ENCODE assay signal across 29 cellular contexts in genomic region chr12:131756441-131756840, GRCh38.
"Had no signal": no experiment of that assay in that cellular context is flagged by ENCODE, and none has a peak within 500 bp of the region (broad histone marks: within the 10 kb centered on the region; RNA-seq: fewer than 3 reads in every experiment).

No MANE protein-coding gene starts in this region.

- DNase-seq: activated CD4-positive, alpha-beta memory T cell treated with anti-CD3 and anti-CD28 coated beads, Interleukin-2, amount 10 ng/mL, durations not matched to agents 7 days and 5 days; activated CD4-positive, alpha-beta T cell treated with anti-CD3 and anti-CD28 coated beads for 1 hour; activated CD4-positive, alpha-beta T cell treated with anti-CD3 and anti-CD28 coated beads for 4 hours; activated CD4-positive, alpha-beta T cell treated with anti-CD3 and anti-CD28 coated beads, Interleukin-2, amount 10 ng/mL, durations not matched to agents 7 days and 5 days; activated CD4-positive, alpha-beta T cell treated with anti-CD3 and anti-CD28 coated beads, Interleukin-2, amount 50 U/mL, for 4 hours; activated CD8-positive, alpha-beta memory T cell treated with anti-CD3 and anti-CD28 coated beads, Interleukin-2, amount 50 U/mL, for 48 hours; activated gamma-delta T cell; activated naive CD4-positive, alpha-beta T cell; activated naive CD4-positive, alpha-beta T cell treated with anti-CD3 and anti-CD28 coated beads, Interleukin-2, amount 10 ng/mL, durations not matched to agents 7 days and 5 days; activated naive CD8-positive, alpha-beta T cell treated with anti-CD3 and anti-CD28 coated beads, Interleukin-2, amount 10 ng/mL, durations not matched to agents 7 days and 5 days; activated T-cell treated with anti-CD3 and anti-CD28 coated beads for 4 hours; activated T-cell treated with anti-CD3 and anti-CD28 coated beads, Interleukin-2, amount 50 U/mL, for 48 hours; anterior cingulate cortex; central memory CD4-positive, alpha-beta T cell; cortex of kidney; dermis blood vessel endothelial cell; effector CD8-positive, alpha-beta T cell; foreskin fibroblast; heart right ventricle; T-helper 2 cell had no signal

- H3K27me3 ChIP-seq: heart right ventricle, hepatocyte had no signal

- H3K27ac ChIP-seq: heart right ventricle, hepatocyte, VCaP had no signal

- H2AFZ ChIP-seq: hepatocyte had no signal

- FAIRE-seq: astrocyte, colon, frontal cortex, TTC549 had no signal

- H3K9me3 ChIP-seq: heart right ventricle had no signal

- ATAC-seq: activated naive CD4-positive, alpha-beta T cell treated with anti-CD3 and anti-CD28 coated beads, Interleukin-2, amount 50 U/mL, for 72 hours; esophagus mucosa; WTC11 had no signal

- H3K4me3 ChIP-seq: heart right ventricle, hepatocyte had no signal

- H3K4me2 ChIP-seq: hepatocyte had no signal
